ENCODE assay signal across 9 cellular contexts in the genomic region with DNA sequence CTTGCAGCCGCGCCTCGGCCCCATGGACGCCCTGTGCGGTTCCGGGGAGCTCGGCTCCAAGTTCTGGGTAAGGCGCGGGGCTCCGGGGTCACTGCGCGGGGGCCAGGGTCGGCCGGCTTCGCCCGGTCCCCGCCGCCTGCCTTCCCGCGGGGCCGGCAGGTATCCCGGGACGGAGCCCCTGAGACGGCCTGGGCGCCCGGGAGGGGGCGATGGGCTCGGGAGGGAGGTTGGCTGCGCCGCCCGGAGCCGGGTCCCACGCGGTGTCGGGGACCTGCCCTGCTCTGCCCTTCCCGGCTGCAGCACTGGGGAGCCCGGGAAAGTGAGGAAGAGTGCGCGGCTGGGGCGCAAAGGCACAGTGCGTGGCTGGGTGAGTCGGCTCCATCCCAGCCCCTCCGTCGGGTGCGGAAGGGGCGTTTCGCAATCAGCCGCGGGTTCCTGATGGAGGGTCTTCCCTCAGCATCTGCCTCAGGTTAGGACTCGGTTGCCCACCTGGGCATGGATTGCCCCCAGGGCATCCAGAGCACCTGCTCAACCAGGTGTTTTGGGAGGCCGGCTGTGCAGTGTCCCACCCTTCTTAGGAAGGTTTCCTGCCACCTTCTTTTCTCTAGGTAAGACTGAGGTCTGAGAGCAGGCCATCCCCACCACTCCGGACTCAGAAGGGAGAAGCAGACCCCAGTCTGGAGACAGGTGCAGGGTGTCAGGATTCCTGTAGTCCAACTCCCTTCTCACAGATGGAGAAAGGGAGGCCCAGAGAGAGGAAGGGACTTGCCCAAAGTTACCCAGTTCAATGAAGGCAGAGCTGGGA. TPM values are rescaled to one million over a fixed set of nuclear protein-coding genes. Genes with fewer than 3 reads are reported as not detected.
DNase-seq lines count a peak whose midpoint lies in the region; ATAC-seq and TF ChIP-seq lines count a peak whose summit lies in the region.
"Had no signal": no experiment of that assay in that cellular context is flagged by ENCODE, and none has a peak within 500 bp of the region (broad histone marks: within the 10 kb centered on the region; RNA-seq: fewer than 3 reads in every experiment).

No MANE protein-coding gene starts in this region.

- TF ChIP-seq EP300 in gastroesophageal sphincter (IDR thresholded peaks at IDR 0.05): no peak

- H3K27me3 Mint-ChIP-seq in activated CD4-positive, alpha-beta T cell treated with anti-CD3 and anti-CD28 coated beads for 36 hours: peaks cover 56% of the 10 kb centered on the region

- H3K36me3 ChIP-seq in SK-N-MC (ENCODE audit: insufficient read depth, low read length) (no peaks in the 10 kb centered on the region), gastroesophageal sphincter (no peaks in the 10 kb centered on the region), prostate gland (no peaks in the 10 kb centered on the region)

- POLR2A ChIA-PET in activated CD4-positive, alpha-beta T cell treated with anti-CD3 and anti-CD28 coated beads for 36 hours (lab: Charles Lee): no interaction called here

- peaks cover 65% of the 10 kb centered on the region for H3K27me3 ChIP-seq in gastroesophageal sphincter
- H3K27me3 ChIP-seq in prostate gland (replicated peaks; ENCODE audit: insufficient read depth): no peaks in the 10 kb centered on the region

- CTCF ChIA-PET in activated CD4-positive, alpha-beta T cell treated with anti-CD3 and anti-CD28 coated beads for 36 hours (lab: Charles Lee): interaction anchor here (0.7 to 1.0 kb wide), 2 partner anchors 62 to 79 kb away, joined by 3 read pairs; no protein-coding TSS in a partner anchor

- H3K27ac Mint-ChIP-seq in activated CD4-positive, alpha-beta T cell treated with anti-CD3 and anti-CD28 coated beads for 36 hours: no peak overlapping the region

- no peak overlapping the region for H3K4me3 Mint-ChIP-seq in activated CD4-positive, alpha-beta T cell treated with anti-CD3 and anti-CD28 coated beads for 36 hours

- H3K9ac ChIP-seq in SK-N-MC (ENCODE audit: insufficient read length): no peak overlapping the region

- intact Hi-C loops in prostate gland (cut with DNase I): loop anchor here (5.0 kb wide), 2 partner anchors 47 to 62 kb away; no protein-coding TSS in a partner anchor
- intact Hi-C loops in activated CD4-positive, alpha-beta T cell treated with anti-CD3 and anti-CD28 coated beads for 36 hours (cut with DNase I, micrococcal nuclease): no loop called here

- H3K4me3 ChIP-seq in SK-N-MC (peak overlapping the region; percentile 43), gastroesophageal sphincter (peak overlapping the region; percentile 13 to 56), prostate gland (peak overlapping the region; percentile 42 to 51)

- DNase-seq in Caki2 (ENCODE audit: low read depth) (peak; percentile 62), SK-N-MC (ENCODE audit: low read depth, low spot score) (no peak), prostate gland (ENCODE audit: low spot score) (no peak), C1 segment of cervical spinal cord (lab: John Stamatoyannopoulos, UW) (no peak), T-helper 1 cell (no peak), NCI-H446 treated with DMSO at 0.1 percent for 48 hours (lab: John Stamatoyannopoulos, UW) (no peak)
- no peak for DNase-seq in activated CD4-positive, alpha-beta T cell treated with anti-CD3 and anti-CD28 coated beads for 36 hours
- DNase-seq: amygdala had no signal

- H3K9me3 Mint-ChIP-seq in activated CD4-positive, alpha-beta T cell treated with anti-CD3 and anti-CD28 coated beads for 36 hours (ENCODE audit: low read depth): no peaks in the 10 kb centered on the region

- TF ChIP-seq POLR2A in gastroesophageal sphincter (IDR thresholded peaks at IDR 0.05) (peak in 1 of 2 donors; percentile 18), prostate gland (IDR thresholded peaks at IDR 0.05) (no peak)

- H3K9me3 ChIP-seq in SK-N-MC (ENCODE audit: low read depth, low read length) (no peaks in the 10 kb centered on the region), gastroesophageal sphincter (no peaks in the 10 kb centered on the region), prostate gland (no peaks in the 10 kb centered on the region)

- H3K36me3 Mint-ChIP-seq in activated CD4-positive, alpha-beta T cell treated with anti-CD3 and anti-CD28 coated beads for 36 hours (ENCODE audit: low read depth): no peaks in the 10 kb centered on the region

- H3K27ac ChIP-seq in SK-N-MC: no peak overlapping the region
- peak overlapping the region in 1 of 4 donors; percentile 23 for H3K27ac ChIP-seq in gastroesophageal sphincter
- peak overlapping the region in 1 of 2 donors; percentile 33 for H3K27ac ChIP-seq in prostate gland

- 18% methylated on average over 3 of the region's 52 CpGs; no CpG with 5 or more reads in 1 of the 2 donors for WGBS in gastroesophageal sphincter (ENCODE audit: low coverage in 1 of 2), 2 donors
- WGBS in prostate gland: 13% methylated on average over 25 of the region's 52 CpGs

- H3K4me1 ChIP-seq in gastroesophageal sphincter (peaks cover 0 to 37% (median 24%) of the 10 kb centered on the region in 3 donors), prostate gland (replicated peaks) (peaks cover 9% of the 10 kb centered on the region)

- ATAC-seq in gastroesophageal sphincter: no peak
- no peak for ATAC-seq in activated CD4-positive, alpha-beta T cell treated with anti-CD3 and anti-CD28 coated beads for 36 hours

- TF ChIP-seq CTCF in gastroesophageal sphincter (IDR thresholded peaks at IDR 0.05): no peak
- no peak for TF ChIP-seq CTCF in prostate gland (IDR thresholded peaks at IDR 0.05)

- no peaks in the 10 kb centered on the region for H3K4me1 Mint-ChIP-seq in activated CD4-positive, alpha-beta T cell treated with anti-CD3 and anti-CD28 coated beads for 36 hours

- in situ Hi-C loops in Caki2 (cut with HindIII; ENCODE audit: low pct_unique_long_range_greater_than_20kb, low sequenced_read_pairs): loop anchor here (5.0 kb wide), 1 partner anchor 67 kb away; no protein-coding TSS in a partner anchor

RNA-seq across cellular contexts. Expression of a gene that starts 0.4 kb away (rescaled TPM):
- total RNA-seq in Caki2 (2014; rRNA removed; shearing (Covaris generic); ENCODE audit: low replicate concordance): 67.8 and 69.9 TPM in 2 replicates
- 10 to 100 TPM in 1 of 4 donors, 1 to 10 TPM in 3; 2.0 to 18.7 (median 5.1) TPM for total RNA-seq in gastroesophageal sphincter
- total RNA-seq in prostate gland: 10 to 100 TPM; 65.9 to 66.1 TPM
- total RNA-seq in activated CD4-positive, alpha-beta T cell treated with anti-CD3 and anti-CD28 coated beads for 36 hours: not detected
